Comparison of ENCODE assay signal across 32 cellular contexts in genomic region chr1:12016182-12016581, GRCh38. TPM values are rescaled to one million over a fixed set of nuclear protein-coding genes. Genes with fewer than 3 reads are reported as not detected.
DNase-seq lines count a peak whose midpoint lies in the region; ATAC-seq and TF ChIP-seq lines count a peak whose summit lies in the region.
"Had no signal": no experiment of that assay in that cellular context is flagged by ENCODE, and none has a peak within 500 bp of the region (broad histone marks: within the 10 kb centered on the region; RNA-seq: fewer than 3 reads in every experiment).

No MANE protein-coding gene starts in this region.

- H3K4me3 Mint-ChIP-seq in T-helper 2 cell treated with Interferon-gamma antibody and Interleukin-4, amounts not matched to agents 5 μg/mL and 100 μg/mL, for 36 hours = no peak overlapping the region
- H3K4me3 Mint-ChIP-seq in GM23338 = no peak overlapping the region
- H3K4me3 Mint-ChIP-seq in WTC11 = no peak overlapping the region
- H3K4me3 Mint-ChIP-seq in nephron = peak overlapping the region in 1 of 3 experiments; percentile 41
- H3K4me3 Mint-ChIP-seq: activated CD8-positive, alpha-beta T cell treated with anti-CD3 and anti-CD28 coated beads, Interleukin-2, amount 10 ng/mL, durations not matched to agents 7 days and 5 days had no signal

- no TSS peak for BruUV-seq in OCI-LY7 (replicated peaks; lab: Mats Ljungman, UMichigan)

- intact Hi-C loops in OCI-LY7 (cut with micrococcal nuclease; ENCODE audit: unreplicated experiment) = no loop called here

- H4K20me1 ChIP-seq in GM23338 (replicated peaks; ENCODE audit: insufficient read depth) (no peaks in the 10 kb centered on the region; the same call in 1 of the 2 replicates), OCI-LY7 (ENCODE audit: insufficient read depth, low read length) (no peaks in the 10 kb centered on the region)

- H3K9me3 Mint-ChIP-seq in T-helper 2 cell treated with Interferon-gamma antibody and Interleukin-4, amounts not matched to agents 5 μg/mL and 100 μg/mL, for 36 hours = no peaks in the 10 kb centered on the region
- no peaks in the 10 kb centered on the region for H3K9me3 Mint-ChIP-seq in GM23338
- H3K9me3 Mint-ChIP-seq in WTC11 = no peaks in the 10 kb centered on the region
- no peaks in the 10 kb centered on the region for H3K9me3 Mint-ChIP-seq in nephron

- no peaks in the 10 kb centered on the region for H3K27me3 ChIP-seq in GM23338 (ENCODE audit: insufficient read depth)
- H3K27me3 ChIP-seq: MG63, neutrophil, spleen had no signal

- peaks cover 39% of the 10 kb centered on the region for H3K4me1 Mint-ChIP-seq in T-helper 2 cell treated with Interferon-gamma antibody and Interleukin-4, amounts not matched to agents 5 μg/mL and 100 μg/mL, for 36 hours (ENCODE audit: low read depth)
- H3K4me1 Mint-ChIP-seq in GM23338 = peaks cover 6% of the 10 kb centered on the region; the same call in 2 of the 3 replicates
- H3K4me1 Mint-ChIP-seq in WTC11 = peaks cover 11% of the 10 kb centered on the region
- H3K4me1 Mint-ChIP-seq in nephron = peaks cover 23% of the 10 kb centered on the region

- H3K4me2 ChIP-seq in GM23338 (no peak overlapping the region), OCI-LY7 (ENCODE audit: low read length) (no peak overlapping the region)

- H3K9me2 ChIP-seq in GM23338 (ENCODE audit: insufficient read depth) = no peaks in the 10 kb centered on the region
- H3K9me2 ChIP-seq in OCI-LY7 (ENCODE audit: insufficient read depth, low read length) = no peaks in the 10 kb centered on the region

- ATAC-seq in GM23338 = no peak
- ATAC-seq in WTC11 = no peak
- ATAC-seq: activated CD4-positive, CD25-positive, alpha-beta regulatory T cell treated with anti-CD3 and anti-CD28 coated beads, Interleukin-2, amount 50 U/mL, for 24 hours; activated CD8-positive, alpha-beta T cell treated with anti-CD3 and anti-CD28 coated beads, Interleukin-2, amount 10 ng/mL, durations not matched to agents 7 days and 5 days; esophagus mucosa; left ventricle myocardium superior; Panc1; right cardiac atrium; stimulated activated naive CD8-positive, alpha-beta T cell treated with anti-CD3 and anti-CD28 coated beads, Interleukin-15, Interleukin-2, amounts not matched to agents 100 U/mL and 50 U/mL, for 24 hours had no signal

- POLR2A ChIA-PET in WTC11 (lab: Charles Lee) (no interaction called here), OCI-LY7 (lab: Charles Lee) (interaction anchor here (1.0 to 1.3 kb wide), 2 partner anchors 22 to 69 kb away, joined by 3 to 5 read pairs; no protein-coding TSS in a partner anchor)

- H3F3A ChIP-seq in GM23338 (replicated peaks; ENCODE audit: low read depth) = peaks cover 13% of the 10 kb centered on the region

- peak overlapping the region; percentile 62 for H3K27ac Mint-ChIP-seq in T-helper 2 cell treated with Interferon-gamma antibody and Interleukin-4, amounts not matched to agents 5 μg/mL and 100 μg/mL, for 36 hours
- no peak overlapping the region for H3K27ac Mint-ChIP-seq in GM23338
- H3K27ac Mint-ChIP-seq in WTC11 = 0 out of 2 replicates have a peak overlapping the region, but pooled peaks have one; percentile 6
- H3K27ac Mint-ChIP-seq in nephron = peak overlapping the region in 2 of 3 experiments; percentile 5 to 21
- H3K27ac Mint-ChIP-seq: activated CD8-positive, alpha-beta T cell treated with anti-CD3 and anti-CD28 coated beads, Interleukin-2, amount 10 ng/mL, durations not matched to agents 7 days and 5 days had no signal

- H3K36me3 ChIP-seq in GM23338 (ENCODE audit: insufficient read depth) (no peaks in the 10 kb centered on the region; the same call in 1 of the 2 replicates), OCI-LY7 (ENCODE audit: insufficient read depth, low read length) (peaks cover 30% of the 10 kb centered on the region)

- H3K27me3 Mint-ChIP-seq in T-helper 2 cell treated with Interferon-gamma antibody and Interleukin-4, amounts not matched to agents 5 μg/mL and 100 μg/mL, for 36 hours (ENCODE audit: low read depth) = no peaks in the 10 kb centered on the region
- H3K27me3 Mint-ChIP-seq in GM23338 (ENCODE audit: insufficient read depth, low read depth, poor library complexity) = peaks cover 4% of the 10 kb centered on the region
- no peaks in the 10 kb centered on the region; the same call in 1 of the 2 replicates for H3K27me3 Mint-ChIP-seq in WTC11 (ENCODE audit: low read depth)
- no peaks in the 10 kb centered on the region for H3K27me3 Mint-ChIP-seq in nephron (ENCODE audit: low read depth)

- no peaks in the 10 kb centered on the region for H3K9me3 ChIP-seq in OCI-LY7 (ENCODE audit: low read length)
- H3K9me3 ChIP-seq: MG63, neutrophil, spleen had no signal

- H2AFZ ChIP-seq in GM23338 (no peak overlapping the region), OCI-LY7 (ENCODE audit: low read length) (no peak overlapping the region)

- CTCF ChIA-PET in WTC11 (lab: Charles Lee) (interaction anchor here (0.6 kb wide), 1 partner anchor 89 kb away, joined by 3 read pairs; no protein-coding TSS in a partner anchor), OCI-LY7 (lab: Charles Lee; ENCODE audit: unreplicated experiment) (no interaction called here)

- peak overlapping the region; percentile 59; the same call in 1 of the 2 replicates for H3K27ac ChIP-seq in GM23338 (ENCODE audit: low read depth)
- H3K27ac ChIP-seq in OCI-LY7 (ENCODE audit: low read depth, low read length, poor library complexity, severe bottlenecking) = no peak overlapping the region
- H3K27ac ChIP-seq: neutrophil had no signal

- DNase-seq in T-helper 2 cell treated with Interferon-gamma antibody and Interleukin-4, amounts not matched to agents 5 μg/mL and 100 μg/mL, for 36 hours (ENCODE audit: low spot score) = no peak
- no peak for DNase-seq in T-helper 2 cell
- no peak for DNase-seq in GM23338 (ENCODE audit: low spot score)
- DNase-seq in WTC11 (ENCODE audit: low spot score) = no peak
- DNase-seq in NCI-H1694 (lab: John Stamatoyannopoulos, UW) = no peak
- no peak for DNase-seq in OCI-LY7 (ENCODE audit: low spot score)
- no peak for DNase-seq in T-helper 9 cell
- DNase-seq: activated CD8-positive, alpha-beta T cell treated with anti-CD3 and anti-CD28 coated beads, Interleukin-2, amount 10 ng/mL, durations not matched to agents 7 days and 5 days; activated gamma-delta T cell treated with Interleukin-2 at 50 U/mL for 16 hours; activated T-cell treated with anti-CD3 and anti-CD28 coated beads for 4 hours; Calu3; central memory CD4-positive, alpha-beta T cell; glutamatergic neuron; islet precursor cell; KBM-7; left ventricle myocardium superior; MG63; NCI-H1105 treated with DMSO at 0.1 percent for 48 hours; NCI-H2029; NCI-H524 treated with DMSO at 0.1 percent for 48 hours; right cardiac atrium; SHP77 treated with DMSO at 0.1 percent for 48 hours; spleen; stimulated activated CD4-positive, alpha-beta T cell treated with anti-CD3 and anti-CD28 coated beads, Interleukin-2, amount 100 ng/mL, for 24 hours; stimulated activated naive CD8-positive, alpha-beta T cell treated with anti-CD3 and anti-CD28 coated beads, Interleukin-15, Interleukin-2, amounts not matched to agents 100 U/mL and 50 U/mL, for 24 hours; SW 1271 had no signal

- peaks cover 31% of the 10 kb centered on the region for H3K36me3 Mint-ChIP-seq in T-helper 2 cell treated with Interferon-gamma antibody and Interleukin-4, amounts not matched to agents 5 μg/mL and 100 μg/mL, for 36 hours (ENCODE audit: low read depth)
- H3K36me3 Mint-ChIP-seq in GM23338 (ENCODE audit: low read depth) (peaks cover 21% of the 10 kb centered on the region), WTC11 (peaks cover 7% of the 10 kb centered on the region), nephron (ENCODE audit: low read depth) (peaks cover 28% of the 10 kb centered on the region)

- H3K79me2 ChIP-seq in GM23338 (replicated peaks; ENCODE audit: insufficient read depth) = peaks cover 14% of the 10 kb centered on the region
- H3K79me2 ChIP-seq in OCI-LY7 (ENCODE audit: insufficient read depth, low read depth, low read length) = peaks cover 8% of the 10 kb centered on the region; the same call in 1 of the 2 replicates

- TF ChIP-seq CTCF in GM23338 (conservative IDR thresholded peaks at IDR 0.05; ENCODE audit: low read depth in 2 of 2) (no peak), WTC11 (IDR thresholded peaks at IDR 0.05) (no peak), nephron (IDR thresholded peaks at IDR 0.05; ENCODE audit: unreplicated experiment in 3 of 3) (no peak), OCI-LY7 (conservative IDR thresholded peaks at IDR 0.05; ENCODE audit: low read length) (no peak)

- H3K4me3 ChIP-seq in GM23338 (no peak overlapping the region), OCI-LY7 (ENCODE audit: low read depth, low read length, poor library complexity, severe bottlenecking) (no peak overlapping the region)
- H3K4me3 ChIP-seq: MG63, spleen had no signal

- H3K4me1 ChIP-seq in GM23338 (ENCODE audit: insufficient read depth) = peaks cover 7% of the 10 kb centered on the region; the same call in 1 of the 2 replicates
- peaks cover 7% of the 10 kb centered on the region for H3K4me1 ChIP-seq in OCI-LY7 (ENCODE audit: insufficient read depth, low read length, poor library complexity, severe bottlenecking)

TF ChIP-seq in GM23338, 12 proteins besides CTCF, POLR2A, EP300 and RAD21 (continues in another document):
- no peak for TF ChIP-seq JUNB (IDR thresholded peaks at IDR 0.05; ENCODE audit: unreplicated experiment)

TF ChIP-seq in WTC11, 78 proteins besides CTCF, POLR2A, EP300 and RAD21 (continues in another document):
- TF ChIP-seq CREB1 (CRISPR knock-in tag; IDR thresholded peaks at IDR 0.05) (no peak), ESRRA (CRISPR knock-in tag; IDR thresholded peaks at IDR 0.05; ENCODE audit: borderline replicate concordance) (no peak)

RNA-seq across cellular contexts. Expression of gene MIIP, which starts 3.1 kb away (rescaled TPM):
- 99.7 and 117 TPM in 2 replicates for total RNA-seq in GM23338 (2014; rRNA removed; shearing (Covaris generic))
- polyA plus RNA-seq in GM23338 (2016; fragmentation: Nextera tagmentation; extraction: Ambion mirVana) = 81.5 and 86.5 TPM in 2 replicates
- total RNA-seq in WTC11 (2021) = 65.6 to 75.1 TPM (median 67.4 TPM) in 3 replicates
- 75.2 and 102 TPM in 2 replicates for total RNA-seq in OCI-LY7 (2014; rRNA removed; shearing (Covaris generic))
- 48.5 and 57.9 TPM in 2 replicates for total RNA-seq in OCI-LY7 (2022)

RNA-seq across cellular contexts. Expression of gene MFN2, which starts 35.9 kb away (rescaled TPM):
- total RNA-seq in GM23338 (2014; rRNA removed; shearing (Covaris generic)) = 36.0 and 40.4 TPM in 2 replicates
- 15.1 and 15.4 TPM in 2 replicates for polyA plus RNA-seq in GM23338 (2016; fragmentation: Nextera tagmentation; extraction: Ambion mirVana)
- total RNA-seq in WTC11 (2021) (56.8 to 63.0 TPM (median 59.8 TPM) in 3 replicates), OCI-LY7 (2022) (52.7 and 55.9 TPM in 2 replicates)
- total RNA-seq in OCI-LY7 (2014; rRNA removed; shearing (Covaris generic)) = 28.3 and 32.2 TPM in 2 replicates

RNA-seq across cellular contexts. Expression of gene TNFRSF8, which starts 46.9 kb away (rescaled TPM):
- 26.1 and 28.2 TPM in 2 replicates for total RNA-seq in GM23338 (2014; rRNA removed; shearing (Covaris generic))
- polyA plus RNA-seq in GM23338 (2016; fragmentation: Nextera tagmentation; extraction: Ambion mirVana) = 11.7 and 11.8 TPM in 2 replicates
- total RNA-seq in WTC11 (2021) = 20.5 to 21.3 TPM (median 20.8 TPM) in 3 replicates
- total RNA-seq in OCI-LY7 (2014; rRNA removed; shearing (Covaris generic)) = not detected in 2 replicates
- 0.09 and 0.29 TPM in 2 replicates for total RNA-seq in OCI-LY7 (2022)
- total RNA-seq: Calu3, temporal lobe had no signal

Comparison
In these comparisons a context has a peak if more than half of its experiments do, and no peak if none do; other contexts are left out.
1. RNA of gene TNFRSF8, which starts 46.9 kb away (total RNA-seq): 26.1 to 28.2 TPM in GM23338 and 20.5 to 21.3 TPM in WTC11; 0.09 to 0.29 TPM in OCI-LY7; every median in the first group is over 10 times any median in the second.